In genomic region chr2:223549215-223549614, GRCh38 we compare ENCODE assay signal across 10 cellular contexts. TPM values are rescaled to one million over a fixed set of nuclear protein-coding genes. Genes with fewer than 3 reads are reported as not detected.
DNase-seq lines count a peak whose midpoint lies in the region; ATAC-seq and TF ChIP-seq lines count a peak whose summit lies in the region.
"Had no signal": no experiment of that assay in that cellular context is flagged by ENCODE, and none has a peak within 500 bp of the region (broad histone marks: within the 10 kb centered on the region; RNA-seq: fewer than 3 reads in every experiment).

No MANE protein-coding gene starts in this region.

- TF ChIP-seq CTCF in RWPE1 (conservative IDR thresholded peaks at IDR 0.05; ENCODE audit: low read depth): no peak
- TF ChIP-seq CTCF in fibroblast of mammary gland (conservative IDR thresholded peaks at IDR 0.05; ENCODE audit: control insufficient read depth, insufficient read depth, low read depth, low read length): no peak
- no peak for TF ChIP-seq CTCF in esophagus muscularis mucosa (IDR thresholded peaks at IDR 0.05)

- DNase-seq in NCI-H1417 (lab: John Stamatoyannopoulos, UW): peak in 2 of 3 experiments; percentile 13 to 27
- no peak for DNase-seq in NCI-H1417 treated with DMSO at 0.1 percent for 48 hours (lab: John Stamatoyannopoulos, UW)
- peak; percentile 96 for DNase-seq in RWPE1 (ENCODE audit: low spot score)
- DNase-seq in fibroblast of mammary gland (ENCODE audit: low read depth): peak; percentile 98
- DNase-seq in stromal cell of bone marrow (ENCODE audit: low read depth): peak; percentile 53
- no peak for DNase-seq in esophagus muscularis mucosa (ENCODE audit: extremely low spot score)
- no peak for DNase-seq in activated CD4-positive, alpha-beta T cell treated with anti-CD3 and anti-CD28 coated beads, Interleukin-2, amount 50 U/mL, for 4 hours
- DNase-seq: AML-193, cerebellar nuclear complex had no signal

- H3K27ac ChIP-seq in RWPE1 (peak overlapping the region; percentile 77), esophagus muscularis mucosa (replicated peaks in 1 of 4) (no peak overlapping the region)

- no peaks in the 10 kb centered on the region for H3K4me1 ChIP-seq in esophagus muscularis mucosa

- TF ChIP-seq POLR2A in esophagus muscularis mucosa (IDR thresholded peaks at IDR 0.05; ENCODE audit: low read depth): no peak

- no peak for TF ChIP-seq EP300 in esophagus muscularis mucosa (IDR thresholded peaks at IDR 0.05)

- WGBS in esophagus muscularis mucosa: 60% methylated on average over 8 of the region's 8 CpGs

- POLR2A ChIA-PET in RWPE1 (lab: Yijun Ruan, JAX; ENCODE audit: low non-redundant PET): no interaction called here

- no peak for ATAC-seq in GM21825 (IDR thresholded peaks at IDR 0.05; ENCODE audit: unreplicated experiment)

- H3K36me3 ChIP-seq in esophagus muscularis mucosa: no peaks in the 10 kb centered on the region

- no peak overlapping the region for H3K4me3 ChIP-seq in fibroblast of mammary gland (ENCODE audit: control insufficient read depth, low read depth, low read length)
- no peak overlapping the region for H3K4me3 ChIP-seq in esophagus muscularis mucosa

- CTCF ChIA-PET in RWPE1 (lab: Yijun Ruan, JAX): interaction anchor here (1.1 kb wide), 1 partner anchor 11 kb away, joined by 3 read pairs; no protein-coding TSS in a partner anchor

- H3K27me3 ChIP-seq in esophagus muscularis mucosa: no peaks in the 10 kb centered on the region

- H3K9me3 ChIP-seq in esophagus muscularis mucosa: no peaks in the 10 kb centered on the region

- intact Hi-C loops in esophagus muscularis mucosa (cut with DNase I): loop anchor here (10.0 kb wide), 1 partner anchor 374 kb away; no protein-coding TSS in a partner anchor

RNA-seq across cellular contexts. Expression of gene SCG2, which starts 52.9 kb away (rescaled TPM):
- 1 to 10 TPM; 1.7 to 8.3 (median 3.0) TPM for total RNA-seq in esophagus muscularis mucosa

Comparison
In these comparisons a context has a peak if more than half of its experiments do, and no peak if none do; other contexts are left out.
1. DNase-seq: peak in NCI-H1417 (2 of 3), RWPE1 (single experiment), fibroblast of mammary gland (single experiment) and stromal cell of bone marrow (single experiment); none in NCI-H1417 treated with DMSO at 0.1 percent for 48 hours (single experiment), esophagus muscularis mucosa (single experiment) and activated CD4-positive, alpha-beta T cell treated with anti-CD3 and anti-CD28 coated beads, Interleukin-2, amount 50 U/mL, for 4 hours (0 of 2).